1 cellular context compared by ENCODE assay signal in genomic region chr6:160950507-160950906, GRCh38.
TF ChIP-seq lines count a peak whose summit lies in the region.

No MANE protein-coding gene starts in this region.

TF ChIP-seq in HEK293, 187 proteins besides CTCF, POLR2A, EP300 and RAD21 (continued from another document):
- TF ChIP-seq ZNF660 (tag by site-specific recombination; IDR thresholded peaks at IDR 0.05) (peak; percentile 85), ZNF335 (tag by site-specific recombination; conservative IDR thresholded peaks at IDR 0.05) (peak; percentile 27; the same call in 1 of the 2 replicates), ZBTB21 (tag by site-specific recombination; IDR thresholded peaks at IDR 0.05) (0 out of 2 replicates have a peak, but pooled peaks have one; percentile 54), SCRT2 (tag by site-specific recombination; IDR thresholded peaks at IDR 0.05) (0 out of 2 replicates have a peak, but pooled peaks have one; percentile 27), GLIS1 (tag by site-specific recombination; IDR thresholded peaks at IDR 0.05) (no peak), ZBTB6 (tag by site-specific recombination; IDR thresholded peaks at IDR 0.05) (no peak), ZNF366 (tag by site-specific recombination; conservative IDR thresholded peaks at IDR 0.05) (peak; percentile 24; the same call in 1 of the 2 replicates), HOXD13 (CRISPR knock-in tag; IDR thresholded peaks at IDR 0.05; ENCODE audit: borderline replicate concordance) (no peak), ZNF629 (tag by site-specific recombination; IDR thresholded peaks at IDR 0.05) (peak; percentile 53; the same call in 1 of the 2 replicates)
